In the genomic region with DNA sequence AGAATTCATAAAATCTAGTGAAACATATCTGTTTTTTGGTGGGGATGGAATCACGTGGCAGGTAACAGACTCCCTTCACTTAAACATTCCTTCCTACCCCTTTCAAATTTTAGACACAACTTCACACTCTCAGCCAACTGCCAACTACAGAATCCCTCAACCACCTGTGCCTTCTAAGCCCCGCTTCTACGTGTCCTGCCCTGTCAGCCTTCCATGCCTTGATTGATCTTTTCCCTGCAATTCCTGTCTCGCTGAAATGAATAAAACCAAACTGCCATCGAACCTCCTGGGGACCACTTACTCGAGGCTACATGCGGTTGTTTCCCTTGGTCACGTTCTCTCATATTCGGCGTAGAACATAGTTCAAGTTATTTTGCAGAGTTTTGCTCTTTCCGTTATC, we compare ENCODE assay signal across 8 cellular contexts. TPM values are rescaled to one million over a fixed set of nuclear protein-coding genes. Genes with fewer than 3 reads are reported as not detected.
DNase-seq lines count a peak whose midpoint lies in the region; ATAC-seq and TF ChIP-seq lines count a peak whose summit lies in the region.

No MANE protein-coding gene starts in this region.

- no peak overlapping the region for H3K27ac Mint-ChIP-seq in activated naive CD4-positive, alpha-beta T cell treated with anti-CD3 and anti-CD28 coated beads, Interleukin-2, amount 50 U/mL, for 24 hours
- no peak overlapping the region for H3K27ac Mint-ChIP-seq in activated naive CD4-positive, alpha-beta T cell treated with anti-CD3 and anti-CD28 coated beads, Interleukin-2, amount 50 U/mL, for 72 hours

- no peak for DNase-seq in activated naive CD4-positive, alpha-beta T cell treated with anti-CD3 and anti-CD28 coated beads, Interleukin-2, amount 50 U/mL, for 72 hours (ENCODE audit: low spot score in 2 of 2)
- no peak for DNase-seq in astrocyte of the spinal cord (ENCODE audit: low read depth, low spot score)
- DNase-seq in lung microvascular endothelial cell (ENCODE audit: low read depth in 2 of 2): peak; percentile 6 to 12
- no peak for DNase-seq in upper lobe of left lung
- no peak for DNase-seq in C1 segment of cervical spinal cord (lab: John Stamatoyannopoulos, UW)
- DNase-seq in HUDEP-2 (lab: John Stamatoyannopoulos, UW; ENCODE audit: unreplicated experiment in 76 of 76): no peak

- H3K4me1 Mint-ChIP-seq in activated naive CD4-positive, alpha-beta T cell treated with anti-CD3 and anti-CD28 coated beads, Interleukin-2, amount 50 U/mL, for 24 hours: peaks cover 20% of the 10 kb centered on the region

- H3K36me3 Mint-ChIP-seq in activated naive CD4-positive, alpha-beta T cell treated with anti-CD3 and anti-CD28 coated beads, Interleukin-2, amount 50 U/mL, for 24 hours: peaks cover 5% of the 10 kb centered on the region
- peaks cover 6 to 23% of the 10 kb centered on the region in 2 donors for H3K36me3 Mint-ChIP-seq in activated naive CD4-positive, alpha-beta T cell treated with anti-CD3 and anti-CD28 coated beads, Interleukin-2, amount 50 U/mL, for 72 hours

- peaks cover 0 to 13% (median 1%) of the 10 kb centered on the region in 4 donors for H3K36me3 ChIP-seq in upper lobe of left lung

- peak overlapping the region in 3 of 4 donors; percentile 67 to 91 (median 90) for H3K27ac ChIP-seq in upper lobe of left lung

- H3K9me3 ChIP-seq in upper lobe of left lung: no peaks in the 10 kb centered on the region

- ATAC-seq in activated naive CD4-positive, alpha-beta T cell treated with anti-CD3 and anti-CD28 coated beads, Interleukin-2, amount 50 U/mL, for 72 hours: no peak
- no peak for ATAC-seq in upper lobe of left lung (ENCODE audit: low FRiP score in 2 of 2)
- ATAC-seq in GM19035 (IDR thresholded peaks at IDR 0.05; ENCODE audit: unreplicated experiment): no peak

- H3K9me3 Mint-ChIP-seq in activated naive CD4-positive, alpha-beta T cell treated with anti-CD3 and anti-CD28 coated beads, Interleukin-2, amount 50 U/mL, for 24 hours: no peaks in the 10 kb centered on the region
- H3K9me3 Mint-ChIP-seq in activated naive CD4-positive, alpha-beta T cell treated with anti-CD3 and anti-CD28 coated beads, Interleukin-2, amount 50 U/mL, for 72 hours: no peaks in the 10 kb centered on the region

- TF ChIP-seq POLR2A in upper lobe of left lung (IDR thresholded peaks at IDR 0.05): no peak

- TF ChIP-seq EP300 in upper lobe of left lung (IDR thresholded peaks at IDR 0.05): no peak

- WGBS in upper lobe of left lung, 2 donors: 19 to 20% methylated on average over 11 of the region's 11 CpGs

- peak overlapping the region; percentile 78 for H3K4me3 Mint-ChIP-seq in activated naive CD4-positive, alpha-beta T cell treated with anti-CD3 and anti-CD28 coated beads, Interleukin-2, amount 50 U/mL, for 24 hours

- no peaks in the 10 kb centered on the region for H3K27me3 ChIP-seq in upper lobe of left lung

- in situ Hi-C loops in astrocyte of the spinal cord (cut with HindIII; ENCODE audit: low sequenced_read_pairs): no loop called here

- TF ChIP-seq CTCF in astrocyte of the spinal cord (IDR thresholded peaks at IDR 0.05; ENCODE audit: low read depth, low read length): no peak
- TF ChIP-seq CTCF in upper lobe of left lung (IDR thresholded peaks at IDR 0.05): no peak

- H3K4me3 ChIP-seq in astrocyte of the spinal cord (ENCODE audit: low read depth, low read length) (peak overlapping the region; percentile 88), upper lobe of left lung (peak overlapping the region in 3 of 4 donors; percentile 89 to 96 (median 91))

- H3K4me1 ChIP-seq in upper lobe of left lung: peaks cover 6 to 23% (median 11%) of the 10 kb centered on the region in 4 donors

- H3K27me3 Mint-ChIP-seq in activated naive CD4-positive, alpha-beta T cell treated with anti-CD3 and anti-CD28 coated beads, Interleukin-2, amount 50 U/mL, for 24 hours: no peaks in the 10 kb centered on the region

RNA-seq across cellular contexts. Expression of a gene that starts 1.2 kb away (rescaled TPM):
- 1 to 10 TPM; 4.7 to 5.4 TPM for total RNA-seq in activated naive CD4-positive, alpha-beta T cell treated with anti-CD3 and anti-CD28 coated beads, Interleukin-2, amount 50 U/mL, for 72 hours
- total RNA-seq in lung microvascular endothelial cell: 7.4 and 11.7 TPM in 2 replicates
- 1 to 10 TPM; 3.0 to 9.8 (median 5.0) TPM for total RNA-seq in upper lobe of left lung

RNA-seq across cellular contexts. Expression of a gene that starts 7.6 kb away (rescaled TPM):
- total RNA-seq in activated naive CD4-positive, alpha-beta T cell treated with anti-CD3 and anti-CD28 coated beads, Interleukin-2, amount 50 U/mL, for 72 hours: 10 to 100 TPM; 10.8 to 12.5 TPM
- total RNA-seq in lung microvascular endothelial cell (3.5 and 6.7 TPM in 2 replicates), upper lobe of left lung (10 to 100 TPM in 2 of 6 donors, 1 to 10 TPM in 4; 5.7 to 15.2 (median 9.2) TPM)

RNA-seq across cellular contexts. Expression of a gene that starts 15.2 kb away (rescaled TPM):
- total RNA-seq in activated naive CD4-positive, alpha-beta T cell treated with anti-CD3 and anti-CD28 coated beads, Interleukin-2, amount 50 U/mL, for 72 hours: 1 to 10 TPM; 1.6 to 5.1 TPM
- 2.2 and 3.2 TPM in 2 replicates for total RNA-seq in lung microvascular endothelial cell
- 1 to 10 TPM in 5 of 6 donors, not detected in 1; 1.9 to 5.4 (median 4.1) TPM for total RNA-seq in upper lobe of left lung

Comparison
In these comparisons a context has a peak if more than half of its experiments do, and no peak if none do; other contexts are left out.
1. DNase-seq: peak in lung microvascular endothelial cell (2 of 2); none in activated naive CD4-positive, alpha-beta T cell treated with anti-CD3 and anti-CD28 coated beads, Interleukin-2, amount 50 U/mL, for 72 hours (0 of 2), astrocyte of the spinal cord (single experiment), upper lobe of left lung (0 of 2), C1 segment of cervical spinal cord (0 of 14) and HUDEP-2 (0 of 76).